ENCODE assay signal across 32 cellular contexts in genomic region chr5:15937708-15938107, GRCh38.
"Had no signal": no experiment of that assay in that cellular context is flagged by ENCODE, and none has a peak within 500 bp of the region (broad histone marks: within the 10 kb centered on the region; RNA-seq: fewer than 3 reads in every experiment).

No MANE protein-coding gene starts in this region.

- H3K27ac ChIP-seq: brain microvascular endothelial cell, Peyer's patch, SJSA1 had no signal

- H3K4me1 ChIP-seq: Peyer's patch had no signal

- H3K27ac Mint-ChIP-seq: activated CD4-positive, alpha-beta T cell treated with anti-CD3 and anti-CD28 coated beads for 36 hours; activated CD4-positive, alpha-beta T cell treated with anti-CD3 and anti-CD28 coated beads, Interleukin-2, amount 10 ng/mL, durations not matched to agents 7 days and 5 days; activated CD8-positive, alpha-beta T cell treated with anti-CD3 and anti-CD28 coated beads, Interleukin-2, amount 10 ng/mL, durations not matched to agents 7 days and 5 days; activated naive CD4-positive, alpha-beta T cell treated with anti-CD3 and anti-CD28 coated beads for 36 hours; activated naive CD4-positive, alpha-beta T cell treated with anti-CD3 and anti-CD28 coated beads, Interleukin-2, amount 50 U/mL, for 72 hours; activated T-helper 1 cell treated with anti-CD3 and anti-CD28 coated beads, Interleukin-12 subunit alpha, Interleukin-12 subunit beta, Interleukin-2, Interleukin-4 antibody, amounts not matched to agents 30 ng/mL and 10 ng/mL and 1 ng/mL, durations not matched to agents 14 hours and 24 hours and 36 hours; T-helper 1 cell treated with Interleukin-12 subunit alpha and Interleukin-12 subunit beta and Interleukin-4 antibody, amounts not matched to agents 30 μg/mL and 1 μg/mL, for 36 hours; T-helper 2 cell treated with Interferon-gamma antibody and Interleukin-4, amounts not matched to agents 5 μg/mL and 100 μg/mL, for 36 hours had no signal

- H3K27me3 Mint-ChIP-seq: activated CD4-positive, alpha-beta T cell treated with anti-CD3 and anti-CD28 coated beads for 36 hours; activated CD4-positive, alpha-beta T cell treated with anti-CD3 and anti-CD28 coated beads, Interleukin-2, amount 10 ng/mL, durations not matched to agents 7 days and 5 days had no signal

- H3K27me3 ChIP-seq: brain microvascular endothelial cell, Peyer's patch, SJSA1 had no signal

- H3K9me3 ChIP-seq: Peyer's patch, SJSA1, SK-N-SH had no signal

- H3K9ac ChIP-seq: SK-N-SH had no signal

- H3K9me3 Mint-ChIP-seq: activated naive CD4-positive, alpha-beta T cell treated with anti-CD3 and anti-CD28 coated beads for 36 hours had no signal

- DNase-seq: activated CD4-positive, alpha-beta T cell treated with anti-CD3 and anti-CD28 coated beads for 36 hours; activated CD4-positive, alpha-beta T cell treated with anti-CD3 and anti-CD28 coated beads, Interleukin-2, amount 10 ng/mL, durations not matched to agents 7 days and 5 days; activated CD4-positive, alpha-beta T cell treated with anti-CD3 and anti-CD28 coated beads, Interleukin-2, amount 50 U/mL, for 48 hours; activated CD8-positive, alpha-beta T cell treated with anti-CD3 and anti-CD28 coated beads, Interleukin-2, amount 10 ng/mL, durations not matched to agents 7 days and 5 days; activated gamma-delta T cell treated with Interleukin-2 at 50 U/mL for 16 hours; activated naive CD4-positive, alpha-beta T cell treated with anti-CD3 and anti-CD28 coated beads for 36 hours; activated T-cell treated with anti-CD3 and anti-CD28 coated beads for 4 hours; activated T-cell treated with anti-CD3 and anti-CD28 coated beads, Interleukin-2, amount 50 U/mL, for 4 hours; amniotic stem cell; aorta; brain microvascular endothelial cell; NCI-H1092 treated with DMSO at 0.1 percent for 48 hours; NCI-H1417; NCI-H146; NCI-H187; NCI-H2081; NCI-H2171 treated with DMSO at 0.1 percent for 48 hours; NCI-H2227 treated with DMSO at 0.1 percent for 48 hours; NCI-H446; NCI-H510A treated with DMSO at 0.1 percent for 48 hours; PC-3; Peyer's patch; RPMI8226; SHP77 treated with DMSO at 0.1 percent for 48 hours; SK-N-SH had no signal

- H3K4me3 Mint-ChIP-seq: activated CD4-positive, alpha-beta T cell treated with anti-CD3 and anti-CD28 coated beads for 36 hours; activated CD4-positive, alpha-beta T cell treated with anti-CD3 and anti-CD28 coated beads, Interleukin-2, amount 10 ng/mL, durations not matched to agents 7 days and 5 days; activated CD8-positive, alpha-beta T cell treated with anti-CD3 and anti-CD28 coated beads, Interleukin-2, amount 10 ng/mL, durations not matched to agents 7 days and 5 days; activated naive CD4-positive, alpha-beta T cell treated with anti-CD3 and anti-CD28 coated beads for 36 hours; activated T-cell treated with anti-CD3 and anti-CD28 coated beads, Interleukin-2, amount 50 U/mL, for 4 hours; activated T-helper 1 cell treated with anti-CD3 and anti-CD28 coated beads, Interleukin-12 subunit alpha, Interleukin-12 subunit beta, Interleukin-2, Interleukin-4 antibody, amounts not matched to agents 30 ng/mL and 10 ng/mL and 1 ng/mL, durations not matched to agents 14 hours and 24 hours and 36 hours; T-helper 1 cell treated with Interleukin-12 subunit alpha and Interleukin-12 subunit beta and Interleukin-4 antibody, amounts not matched to agents 30 μg/mL and 1 μg/mL, for 36 hours; T-helper 2 cell treated with Interferon-gamma antibody and Interleukin-4, amounts not matched to agents 5 μg/mL and 100 μg/mL, for 36 hours had no signal

- H3K4me3 ChIP-seq: K562, Peyer's patch, SJSA1 had no signal

- H3K4me1 Mint-ChIP-seq: activated CD4-positive, alpha-beta T cell treated with anti-CD3 and anti-CD28 coated beads for 36 hours; activated CD4-positive, alpha-beta T cell treated with anti-CD3 and anti-CD28 coated beads, Interleukin-2, amount 10 ng/mL, durations not matched to agents 7 days and 5 days had no signal

- ATAC-seq: activated CD4-positive, alpha-beta T cell treated with anti-CD3 and anti-CD28 coated beads for 36 hours; activated CD4-positive, CD25-positive, alpha-beta regulatory T cell treated with anti-CD3 and anti-CD28 coated beads, Interleukin-2, amount 50 U/mL, for 24 hours; activated CD8-positive, alpha-beta T cell treated with anti-CD3 and anti-CD28 coated beads, Interleukin-2, amount 10 ng/mL, durations not matched to agents 7 days and 5 days; activated naive CD4-positive, alpha-beta T cell treated with anti-CD3 and anti-CD28 coated beads, Interleukin-2, amount 50 U/mL, for 72 hours; activated T-cell treated with anti-CD3 and anti-CD28 coated beads, Interleukin-2, amount 50 U/mL, for 4 hours; K562; PC-3 had no signal

- H3K4me2 ChIP-seq: SK-N-SH had no signal

- H3K36me3 Mint-ChIP-seq: activated naive CD4-positive, alpha-beta T cell treated with anti-CD3 and anti-CD28 coated beads, Interleukin-2, amount 50 U/mL, for 72 hours had no signal
